ENCODE assay signal across 18 cellular contexts in genomic region chr6:71099649-71100048, GRCh38.
"Had no signal": no experiment of that assay in that cellular context is flagged by ENCODE, and none has a peak within 500 bp of the region (broad histone marks: within the 10 kb centered on the region; RNA-seq: fewer than 3 reads in every experiment).

No MANE protein-coding gene starts in this region.

- H3K36me3 ChIP-seq: neural progenitor cell, neutrophil, ovary, pancreas, prostate gland, right atrium auricular region, right lobe of liver, sigmoid colon, spleen had no signal

- H3K27ac ChIP-seq: neural progenitor cell, neutrophil, ovary, pancreas, parathyroid adenoma, prostate gland, psoas muscle, right atrium auricular region, right lobe of liver, sigmoid colon, skin epidermis, spleen had no signal

- H3K4me3 ChIP-seq: neural progenitor cell, ovary, pancreas, prostate gland, psoas muscle, right atrium auricular region, right lobe of liver, sigmoid colon, skin epidermis, smooth muscle cell, spleen had no signal

- ATAC-seq: naive thymus-derived CD8-positive, alpha-beta T cell; natural killer cell; natural killer cell treated with Interleukin-12 subunit alpha and Interleukin-12 subunit beta and Interleukin-15 and Interleukin-18, amount 100 ng/mL, for 72 hours; pancreas; psoas muscle; right cardiac atrium; right lobe of liver; sciatic nerve had no signal

- H3K9me3 ChIP-seq: neutrophil, ovary, pancreas, prostate gland, psoas muscle, right lobe of liver had no signal

- H3K4me1 ChIP-seq: neural progenitor cell, pancreas, parathyroid adenoma, prostate gland, psoas muscle, right atrium auricular region, right lobe of liver, sigmoid colon, spleen had no signal
